In the genomic region with DNA sequence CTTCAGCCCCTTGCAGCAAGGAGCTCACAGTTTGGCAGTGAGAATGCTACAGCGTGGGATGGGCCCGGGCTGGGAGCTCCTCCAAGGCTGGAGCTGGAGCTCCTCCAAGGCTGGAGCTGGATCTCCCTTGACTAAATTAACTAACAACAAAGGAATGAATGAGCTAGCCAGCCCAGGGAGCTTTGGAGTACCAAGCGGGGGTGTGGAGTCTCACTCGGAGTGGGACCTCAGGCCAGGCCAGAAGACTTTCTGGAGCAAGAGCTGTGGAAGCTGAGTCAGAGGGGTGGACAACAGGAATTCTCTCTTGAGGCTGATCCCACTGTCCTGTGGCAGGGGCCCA, we compare ENCODE assay signal across 13 cellular contexts.
DNase-seq lines count a peak whose midpoint lies in the region; ATAC-seq, FAIRE-seq and TF ChIP-seq lines count a peak whose summit lies in the region.
"Had no signal": no experiment of that assay in that cellular context is flagged by ENCODE, and none has a peak within 500 bp of the region (broad histone marks: within the 10 kb centered on the region; RNA-seq: fewer than 3 reads in every experiment).

No MANE protein-coding gene starts in this region.

- H3K4me1 Mint-ChIP-seq in astrocyte (ENCODE audit: low read depth, unreplicated experiment): peaks cover 17% of the 10 kb centered on the region
- no peaks in the 10 kb centered on the region for H3K4me1 Mint-ChIP-seq in CD8-positive, alpha-beta memory T cell
- H3K4me1 Mint-ChIP-seq: CD4-positive, alpha-beta memory T cell had no signal

- CTCF ChIA-PET in CD8-positive, alpha-beta memory T cell (lab: Charles Lee): no interaction called here

- H3K27me3 ChIP-seq in astrocyte (ENCODE audit: insufficient read depth, low read length) (no peaks in the 10 kb centered on the region), ovary (no peaks in the 10 kb centered on the region)
- H3K27me3 ChIP-seq in CD8-positive, alpha-beta memory T cell (ENCODE audit: insufficient read depth, low read length, poor library complexity, severe bottlenecking): no peaks in the 10 kb centered on the region

- H3K36me3 Mint-ChIP-seq in astrocyte (ENCODE audit: low read depth, unreplicated experiment): no peaks in the 10 kb centered on the region
- H3K36me3 Mint-ChIP-seq in CD8-positive, alpha-beta memory T cell: no peaks in the 10 kb centered on the region
- H3K36me3 Mint-ChIP-seq: CD4-positive, alpha-beta memory T cell had no signal

- intact Hi-C loops in Right ventricle myocardium superior (cut with DNase I) (no loop called here), ovary (cut with DNase I) (no loop called here)

- H3K27ac Mint-ChIP-seq in astrocyte (ENCODE audit: unreplicated experiment): peak overlapping the region; percentile 87
- H3K27ac Mint-ChIP-seq in CD8-positive, alpha-beta memory T cell: no peak overlapping the region
- H3K27ac Mint-ChIP-seq: CD4-positive, alpha-beta memory T cell; dendritic cell treated with granulocyte-macrophage colony-stimulating factor and Interleukin-4, amounts not matched to agents 40 ng/mL and 50 ng/mL, for 4 days had no signal

- peak; percentile 92 for ATAC-seq in Right ventricle myocardium superior (ENCODE audit: poor library complexity)
- ATAC-seq in GM19324 (IDR thresholded peaks at IDR 0.05; ENCODE audit: low FRiP score, unreplicated experiment): no peak
- ATAC-seq in HG02642 (IDR thresholded peaks at IDR 0.05; ENCODE audit: poor library complexity, unreplicated experiment): no peak
- ATAC-seq: stimulated activated naive CD8-positive, alpha-beta T cell treated with anti-CD3 and anti-CD28 coated beads, Interleukin-15, Interleukin-2, amounts not matched to agents 100 U/mL and 50 U/mL, for 24 hours had no signal

- H3K4me3 Mint-ChIP-seq in astrocyte (ENCODE audit: unreplicated experiment): no peak overlapping the region
- H3K4me3 Mint-ChIP-seq in CD8-positive, alpha-beta memory T cell: no peak overlapping the region
- H3K4me3 Mint-ChIP-seq: CD4-positive, alpha-beta memory T cell; dendritic cell treated with granulocyte-macrophage colony-stimulating factor and Interleukin-4, amounts not matched to agents 40 ng/mL and 50 ng/mL, for 4 days; H9 had no signal

- peak; percentile 64 for FAIRE-seq in astrocyte (lab: Jason Lieb, UNC)

- peak; percentile 96 for DNase-seq in AG10803 (ENCODE audit: low read depth)
- peak; percentile 98 for DNase-seq in astrocyte (ENCODE audit: low read depth)
- DNase-seq in Right ventricle myocardium superior: peak; percentile 77
- DNase-seq in ovary: peak; percentile 73 to 85 (median 81)
- no peak for DNase-seq in CD8-positive, alpha-beta memory T cell
- DNase-seq in SKM-1 (lab: John Stamatoyannopoulos, UW; ENCODE audit: unreplicated experiment): no peak
- DNase-seq: CD4-positive, alpha-beta memory T cell; H9; stimulated activated naive CD8-positive, alpha-beta T cell treated with anti-CD3 and anti-CD28 coated beads, Interleukin-15, Interleukin-2, amounts not matched to agents 100 U/mL and 50 U/mL, for 24 hours had no signal

- peak overlapping the region; percentile 36 for H3K9ac ChIP-seq in astrocyte (ENCODE audit: low read length)

- 4 to 10% (median 5%) methylated on average over 4 of the region's 4 CpGs for WGBS in ovary, 3 donors

- TF ChIP-seq POLR2A in ovary (IDR thresholded peaks at IDR 0.05): no peak

- H3K4me2 ChIP-seq in astrocyte (ENCODE audit: low read length): peak overlapping the region; percentile 17

- H3K27ac ChIP-seq in astrocyte (ENCODE audit: low read depth, low read length) (peak overlapping the region; percentile 74), ovary (no peak overlapping the region)
- no peak overlapping the region for H3K27ac ChIP-seq in CD8-positive, alpha-beta memory T cell (ENCODE audit: low read depth, low read length)
- H3K27ac ChIP-seq: SK-N-MC had no signal

- H3K79me2 ChIP-seq in astrocyte (ENCODE audit: insufficient read depth, low read length): no peaks in the 10 kb centered on the region

- no peak for TF ChIP-seq CTCF in AG10803 (conservative IDR thresholded peaks at IDR 0.05; ENCODE audit: low read length)
- no peak for TF ChIP-seq CTCF in astrocyte (IDR thresholded peaks at IDR 0.05; ENCODE audit: insufficient read depth, low read depth, low read length)
- no peak for TF ChIP-seq CTCF in ovary (IDR thresholded peaks at IDR 0.05)

- no peaks in the 10 kb centered on the region for H4K20me1 ChIP-seq in astrocyte (ENCODE audit: insufficient read depth, low read length)

- POLR2A ChIA-PET in CD8-positive, alpha-beta memory T cell (lab: Charles Lee): no interaction called here

- no peaks in the 10 kb centered on the region for H3K9me3 Mint-ChIP-seq in astrocyte (ENCODE audit: unreplicated experiment)
- no peaks in the 10 kb centered on the region for H3K9me3 Mint-ChIP-seq in CD8-positive, alpha-beta memory T cell
- H3K9me3 Mint-ChIP-seq: dendritic cell treated with granulocyte-macrophage colony-stimulating factor and Interleukin-4, amounts not matched to agents 40 ng/mL and 50 ng/mL, for 4 days; H9 had no signal

- no peak for TF ChIP-seq EP300 in ovary (IDR thresholded peaks at IDR 0.05)

- H3K9me3 ChIP-seq in astrocyte (ENCODE audit: insufficient read depth, low read depth, low read length) (no peaks in the 10 kb centered on the region), ovary (no peaks in the 10 kb centered on the region)
- no peaks in the 10 kb centered on the region for H3K9me3 ChIP-seq in CD8-positive, alpha-beta memory T cell (ENCODE audit: low read length)

- peak overlapping the region; percentile 18 for H2AFZ ChIP-seq in astrocyte (ENCODE audit: low read depth, low read length)

- H3K4me1 ChIP-seq in astrocyte (ENCODE audit: insufficient read depth, low read length) (peaks cover 22% of the 10 kb centered on the region), ovary (ENCODE audit: insufficient read depth) (no peaks in the 10 kb centered on the region)
- H3K4me1 ChIP-seq in CD8-positive, alpha-beta memory T cell (ENCODE audit: insufficient read depth, low read length): no peaks in the 10 kb centered on the region

- peaks cover 13% of the 10 kb centered on the region for H3K27me3 Mint-ChIP-seq in astrocyte (ENCODE audit: low read depth, unreplicated experiment)
- peaks cover 9 to 17% of the 10 kb centered on the region in 2 donors for H3K27me3 Mint-ChIP-seq in CD8-positive, alpha-beta memory T cell

- H3K36me3 ChIP-seq in astrocyte (ENCODE audit: insufficient read depth, low read length): no peaks in the 10 kb centered on the region
- H3K36me3 ChIP-seq in ovary: no peaks in the 10 kb centered on the region
- H3K36me3 ChIP-seq in CD8-positive, alpha-beta memory T cell (ENCODE audit: insufficient read depth, low read length): no peaks in the 10 kb centered on the region

- H3K4me3 ChIP-seq in AG10803 (ENCODE audit: low read length) (no peak overlapping the region), astrocyte (ENCODE audit: insufficient read depth, low read depth, low read length) (no peak overlapping the region), ovary (no peak overlapping the region)
- no peak overlapping the region for H3K4me3 ChIP-seq in CD8-positive, alpha-beta memory T cell (ENCODE audit: low read length)
- H3K4me3 ChIP-seq: SK-N-MC had no signal

Comparison
In these comparisons a context has a peak if more than half of its experiments do, and no peak if none do; other contexts are left out.
1. DNase-seq: peak in AG10803 (single experiment), astrocyte (single experiment), Right ventricle myocardium superior (single experiment) and ovary (5 of 5); none in CD8-positive, alpha-beta memory T cell (0 of 5) and SKM-1 (single experiment).